14 cellular contexts compared by ENCODE assay signal in the genomic region with DNA sequence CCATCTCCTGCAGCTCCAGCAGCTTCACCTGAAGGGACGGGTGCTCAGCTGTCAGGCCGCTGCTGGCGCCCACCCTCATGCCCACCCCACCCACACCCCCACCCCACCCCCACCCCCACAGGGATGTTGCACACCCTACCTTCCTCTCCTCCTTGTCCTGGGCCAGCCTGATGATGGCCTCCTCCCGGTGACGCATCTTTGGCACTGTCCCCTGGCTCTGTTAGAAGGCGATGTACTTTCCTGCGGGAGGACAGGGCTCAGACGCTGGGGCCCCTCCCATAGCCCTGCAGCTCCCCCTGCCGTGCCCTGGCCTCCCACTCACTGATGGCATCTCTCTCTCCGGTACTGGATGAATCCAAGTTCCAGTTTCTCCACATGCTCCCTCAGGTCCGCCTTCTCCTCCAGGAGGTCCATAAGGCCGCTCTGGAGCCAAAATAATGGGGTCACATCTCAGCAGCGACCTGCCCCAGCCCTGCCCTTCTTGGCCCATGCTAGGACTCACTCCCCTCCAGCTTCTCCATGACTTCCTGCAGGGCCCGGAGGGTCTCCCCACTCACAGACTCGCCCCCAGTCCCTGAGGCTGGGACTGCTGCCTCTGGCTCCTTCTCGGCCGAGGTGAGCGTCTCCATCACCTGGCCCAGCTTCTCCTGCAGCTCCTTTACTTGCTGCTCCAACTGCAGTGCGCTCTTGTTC. TPM values are rescaled to one million over a fixed set of nuclear protein-coding genes. Genes with fewer than 3 reads are reported as not detected.
"Had no signal": no experiment of that assay in that cellular context is flagged by ENCODE, and none has a peak within 500 bp of the region (broad histone marks: within the 10 kb centered on the region; RNA-seq: fewer than 3 reads in every experiment).

No MANE protein-coding gene starts in this region.

RNA-seq across cellular contexts. Expression of a gene that starts 38.9 kb away (rescaled TPM):
- total RNA-seq: activated B cell treated with CpG ODN at 0.5 μM for 24 hours; activated CD4-positive, alpha-beta memory T cell treated with anti-CD3 and anti-CD28 coated beads for 36 hours; activated CD4-positive, alpha-beta memory T cell treated with anti-CD3 and anti-CD28 coated beads, Interleukin-2, amount 10 ng/mL, durations not matched to agents 7 days and 5 days; activated CD4-positive, alpha-beta T cell treated with anti-CD3 and anti-CD28 coated beads for 36 hours; activated CD4-positive, alpha-beta T cell treated with anti-CD3 and anti-CD28 coated beads, Interleukin-2, amount 10 ng/mL, durations not matched to agents 24 days and 14 days; activated CD4-positive, alpha-beta T cell treated with anti-CD3 and anti-CD28 coated beads, Interleukin-2, amount 10 ng/mL, durations not matched to agents 7 days and 5 days; activated CD8-positive, alpha-beta memory T cell treated with anti-CD3 and anti-CD28 coated beads for 36 hours; activated CD8-positive, alpha-beta memory T cell treated with anti-CD3 and anti-CD28 coated beads, Interleukin-2, amount 10 ng/mL, durations not matched to agents 7 days and 5 days; activated CD8-positive, alpha-beta T cell treated with anti-CD3 and anti-CD28 coated beads for 36 hours; activated CD8-positive, alpha-beta T cell treated with anti-CD3 and anti-CD28 coated beads, Interleukin-2, amount 10 ng/mL, durations not matched to agents 7 days and 5 days; T-cell; T-helper 1 cell treated with Interleukin-12 subunit alpha and Interleukin-12 subunit beta and Interleukin-4 antibody, amounts not matched to agents 30 ng/mL and 1 ng/mL, for 36 hours; T-helper 17 cell; T-helper 2 cell treated with Interferon-gamma antibody and Interleukin-4, amounts not matched to agents 100 ng/mL and 5 ng/mL, for 36 hours had no signal
